ENCODE assay signal across 25 cellular contexts in the genomic region with DNA sequence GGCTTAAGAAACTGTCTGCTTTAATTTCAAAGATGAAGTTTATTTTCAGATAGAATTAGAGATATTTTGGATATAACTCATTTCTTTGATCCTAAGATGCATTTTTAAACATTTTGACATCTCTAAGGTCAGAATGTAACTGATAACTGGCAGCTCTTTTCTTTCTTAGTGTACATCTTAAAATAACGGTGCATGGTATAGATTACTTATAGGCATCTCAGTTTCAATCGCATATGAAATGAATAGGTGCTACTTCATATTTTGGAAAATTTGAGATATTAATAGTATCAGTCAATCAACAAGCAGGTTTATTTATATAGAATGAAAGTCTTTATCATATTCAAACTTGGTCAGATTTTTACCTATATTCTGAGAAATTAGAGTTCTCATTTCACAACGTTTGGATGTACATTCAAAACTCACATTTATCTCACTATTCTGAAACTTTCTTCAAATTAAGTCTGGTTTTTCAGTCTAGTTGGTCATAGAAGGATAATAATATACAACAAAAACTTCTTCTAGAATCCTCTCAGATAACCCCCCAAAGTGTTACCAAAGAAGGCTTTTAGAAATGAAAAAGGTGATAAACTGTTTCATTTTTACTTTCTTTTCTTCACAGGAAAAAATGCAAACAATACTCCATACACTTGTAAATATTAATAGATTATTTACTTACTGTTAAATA.
DNase-seq lines count a peak whose midpoint lies in the region; ATAC-seq, FAIRE-seq and TF ChIP-seq lines count a peak whose summit lies in the region.
"Had no signal": no experiment of that assay in that cellular context is flagged by ENCODE, and none has a peak within 500 bp of the region (broad histone marks: within the 10 kb centered on the region; RNA-seq: fewer than 3 reads in every experiment).

No MANE protein-coding gene starts in this region.

- FAIRE-seq in G401.6 (lab: Jason Lieb, UNC) (peak; percentile 60), colon (lab: Jason Lieb, UNC) (peak; percentile 5), urothelium cell line (lab: Jason Lieb, UNC) (no peak)
- FAIRE-seq: GM12892, GM18507, HTR-8/SVneo, K562 had no signal

- DNase-seq in GM13977 (ENCODE audit: low spot score) (peak; percentile 8), urothelium cell line (ENCODE audit: low spot score) (no peak), left ventricle myocardium superior (no peak)
- no peak for DNase-seq in stimulated activated CD4-positive, alpha-beta T cell treated with anti-CD3 and anti-CD28 coated beads, Interleukin-1b, Interleukin-23, amount 100 ng/mL, for 48 hours
- DNase-seq: CD4-positive, CD25-positive, alpha-beta regulatory T cell; DMS153; DND-41; GM23248; H7; Kasumi-1; NCI-H2029; NCI-H446; NCI-H524 treated with DMSO at 0.1 percent for 48 hours; NCI-H82; PC-9; Right ventricle myocardium superior; RPMI8226 had no signal

- in situ Hi-C loops in GM13977 (cut with MboI; ENCODE audit: low pct_unique_long_range_greater_than_20kb, low sequenced_read_pairs, unreplicated experiment): no loop called here

- intact Hi-C loops in left ventricle myocardium superior (cut with micrococcal nuclease): no loop called here

- peak; percentile 39 for ATAC-seq in GM21786 (IDR thresholded peaks at IDR 0.05; ENCODE audit: unreplicated experiment)
- no peak for ATAC-seq in GM18867 (IDR thresholded peaks at IDR 0.05; ENCODE audit: unreplicated experiment)
- no peak for ATAC-seq in left ventricle myocardium superior
- ATAC-seq: K562 had no signal

- no peak for TF ChIP-seq CTCF in GM13977 (IDR thresholded peaks at IDR 0.05; ENCODE audit: extremely low read depth, insufficient read depth, missing control alignments)
